In genomic region chr9:130537346-130538050, GRCh38 we compare ENCODE assay signal across 1 cellular context.
TF ChIP-seq lines count a peak whose summit lies in the region.

No MANE protein-coding gene starts in this region.

TF ChIP-seq in K562, 482 proteins besides CTCF, POLR2A, EP300 and RAD21 (continues in another document):
- TF ChIP-seq DIDO1 (tag; IDR thresholded peaks at IDR 0.05; ENCODE audit: low read depth): peak; percentile 69; the same call in 1 of the 2 replicates
- peak; percentile 85 to 90; a peak in 3 of 4 replicates for TF ChIP-seq ARNT (IDR thresholded peaks at IDR 0.05)
- peak; percentile 88 for TF ChIP-seq SPI1 (IDR thresholded peaks at IDR 0.05; ENCODE audit: borderline replicate concordance, low read depth, low read length)
- TF ChIP-seq ELK1 (CRISPR knock-in tag; IDR thresholded peaks at IDR 0.05): no peak
- TF ChIP-seq ATF7 (IDR thresholded peaks at IDR 0.05): peak; percentile 88
- TF ChIP-seq MTA3 (IDR thresholded peaks at IDR 0.05; ENCODE audit: borderline replicate concordance): peak; percentile 97
- TF ChIP-seq CREB1 (IDR thresholded peaks at IDR 0.05): peak; percentile 78
- peak; percentile 63; the same call in 1 of the 2 replicates for TF ChIP-seq CREB1 (CRISPR knock-in tag; IDR thresholded peaks at IDR 0.05)
- TF ChIP-seq RCOR1 (IDR thresholded peaks at IDR 0.05; ENCODE audit: borderline replicate concordance in 1 of 2, low read depth in 2 of 2, low read length in 2 of 2): peak; percentile 97 to 99
- peak; percentile 89; the same call in 1 of the 2 replicates for TF ChIP-seq ERF (CRISPR knock-in tag; IDR thresholded peaks at IDR 0.05)
- TF ChIP-seq CCNT2 (IDR thresholded peaks at IDR 0.05; ENCODE audit: borderline replicate concordance, extremely low read depth, insufficient read length, low read depth, low read length): peak; percentile 99
- peak; percentile 88 for TF ChIP-seq TFAP4 (CRISPR knock-in tag; IDR thresholded peaks at IDR 0.05; ENCODE audit: borderline replicate concordance)
- peak; percentile 68; the same call in 1 of the 2 replicates for TF ChIP-seq ESRRA (IDR thresholded peaks at IDR 0.05; ENCODE audit: borderline replicate concordance, low read depth)
- TF ChIP-seq HES1 (IDR thresholded peaks at IDR 0.05; ENCODE audit: low read depth): peak; percentile 97
- TF ChIP-seq ZNF740 (CRISPR knock-in tag; IDR thresholded peaks at IDR 0.05): peak; percentile 55; the same call in 1 of the 2 replicates
- TF ChIP-seq ZNF740 (tag; IDR thresholded peaks at IDR 0.05): no peak
- no peak for TF ChIP-seq NFE2L1 (tag; IDR thresholded peaks at IDR 0.05; ENCODE audit: borderline replicate concordance, low read depth)
- TF ChIP-seq PRDM10 (IDR thresholded peaks at IDR 0.05; ENCODE audit: partially characterized antibody): peak; percentile 94
- TF ChIP-seq SAP30 (IDR thresholded peaks at IDR 0.05; ENCODE audit: borderline replicate concordance, insufficient read depth, low read depth, low read length, poor library complexity, severe bottlenecking): peak; percentile 42
- TF ChIP-seq BCL6 (CRISPR knock-in tag; IDR thresholded peaks at IDR 0.05): peak; percentile 83
- TF ChIP-seq ZNF512 (tag; IDR thresholded peaks at IDR 0.05): no peak
- TF ChIP-seq FOXM1 (IDR thresholded peaks at IDR 0.05; ENCODE audit: low read depth): peak; percentile 93
- no peak for TF ChIP-seq FOXM1 (CRISPR knock-in tag; IDR thresholded peaks at IDR 0.05; ENCODE audit: low read depth)
- TF ChIP-seq SREBF1 (IDR thresholded peaks at IDR 0.05; ENCODE audit: borderline replicate concordance, low read depth, low read length): no peak
- TF ChIP-seq YBX1 (IDR thresholded peaks at IDR 0.05): no peak
- peak; percentile 67 for TF ChIP-seq ETV1 (tag; conservative IDR thresholded peaks at IDR 0.05; ENCODE audit: low read depth)
- peak; percentile 97 for TF ChIP-seq SMARCE1 (IDR thresholded peaks at IDR 0.05)
- peak; percentile 81 to 92 for TF ChIP-seq MNT (conservative IDR thresholded peaks at IDR 0.05)
- TF ChIP-seq HDAC2 (IDR thresholded peaks at IDR 0.05): peak; percentile 99
- peak; percentile 99 for TF ChIP-seq BCOR (IDR thresholded peaks at IDR 0.05)
- peak; percentile 39; the same call in 1 of the 2 replicates for TF ChIP-seq NR2C2 (CRISPR knock-in tag; IDR thresholded peaks at IDR 0.05)
- peak; percentile 93 for TF ChIP-seq NR2C2 (tag; IDR thresholded peaks at IDR 0.05)
- TF ChIP-seq ZNF263 (CRISPR knock-in tag; IDR thresholded peaks at IDR 0.05; ENCODE audit: borderline replicate concordance): peak; percentile 77; the same call in 1 of the 2 replicates
- TF ChIP-seq TARDBP (IDR thresholded peaks at IDR 0.05): peak; percentile 96
- no peak for TF ChIP-seq CUX1 (CRISPR knock-in tag; IDR thresholded peaks at IDR 0.05)
- TF ChIP-seq BMI1 (IDR thresholded peaks at IDR 0.05; ENCODE audit: low read length): no peak
- TF ChIP-seq CREM (IDR thresholded peaks at IDR 0.05; ENCODE audit: low read depth): peak; percentile 89
- peak; percentile 92 for TF ChIP-seq HLTF (IDR thresholded peaks at IDR 0.05)
- TF ChIP-seq ZNF696 (CRISPR knock-in tag; conservative IDR thresholded peaks at IDR 0.05): no peak
- TF ChIP-seq CXXC5 (CRISPR knock-in tag; IDR thresholded peaks at IDR 0.05): peak; percentile 97
- no peak for TF ChIP-seq ZNF79 (CRISPR knock-in tag; IDR thresholded peaks at IDR 0.05; ENCODE audit: low read depth)
- TF ChIP-seq POLR2G (IDR thresholded peaks at IDR 0.05; ENCODE audit: low read depth, low read length): peak; percentile 73
- peak; percentile 82; the same call in 1 of the 2 replicates for TF ChIP-seq ETS1 (conservative IDR thresholded peaks at IDR 0.05; ENCODE audit: control insufficient read depth, low read depth, low read length)
